Comparison of ENCODE assay signal across 8 cellular contexts in the genomic region with DNA sequence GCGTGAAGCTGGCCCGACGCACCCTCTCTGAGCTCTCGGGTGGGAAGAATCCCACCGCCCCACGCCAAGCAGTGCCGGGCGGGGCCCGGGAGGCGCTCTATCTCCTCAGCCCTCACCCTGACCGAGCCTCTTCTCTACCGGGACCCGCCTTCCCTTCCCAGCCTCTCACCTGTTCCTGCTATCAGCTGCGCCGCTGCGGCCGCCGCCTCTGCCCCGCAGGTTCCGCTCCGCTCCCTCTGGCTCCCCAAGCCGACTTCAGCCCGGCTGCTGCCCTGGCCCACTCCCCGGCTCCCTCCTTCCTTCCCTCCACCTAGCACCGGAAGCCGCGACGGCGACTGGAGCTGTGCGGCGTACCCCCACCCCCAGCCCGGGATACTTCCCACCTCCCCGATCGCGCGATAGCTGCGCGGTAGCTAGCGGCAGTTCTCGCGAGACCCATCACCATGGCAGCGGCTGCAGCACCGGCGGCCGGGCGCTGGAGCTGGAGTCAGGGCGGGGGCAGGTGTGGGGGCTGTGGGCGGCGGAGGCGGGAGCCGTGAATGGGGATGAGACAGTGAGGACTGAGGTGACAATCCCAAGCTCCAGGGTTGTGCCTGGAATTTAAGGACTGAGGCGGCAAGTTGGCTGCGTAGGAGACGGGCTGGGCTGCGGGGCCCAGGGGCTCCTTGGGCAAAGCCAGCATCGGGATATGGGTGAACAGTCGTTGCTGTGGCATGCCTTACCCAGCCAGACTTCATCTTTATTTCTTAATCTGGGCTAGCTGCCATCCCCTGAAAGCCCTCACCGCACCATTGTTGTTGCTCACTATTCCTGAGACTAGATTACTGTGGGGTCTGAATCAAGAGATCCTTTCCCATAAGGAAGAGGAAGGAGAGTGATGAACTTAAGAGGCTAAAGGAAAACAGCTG. TPM values are rescaled to one million over a fixed set of nuclear protein-coding genes. Genes with fewer than 3 reads are reported as not detected.
DNase-seq lines count a peak whose midpoint lies in the region; ATAC-seq and TF ChIP-seq lines count a peak whose summit lies in the region.

A gene (minus strand): TSS at position 347 of the 908 bp plus-strand sequence. CDS start 16,392 bp downstream, outside the sequence.

- H3K4me3 Mint-ChIP-seq in Calu3 (ENCODE audit: low read depth, unreplicated experiment): peak within 1 kb of the TSS; percentile 98

- H3K36me3 Mint-ChIP-seq in Calu3 (ENCODE audit: insufficient read depth, unreplicated experiment): peaks cover 28% of the 10 kb centered on the region

- no peaks in the 10 kb centered on the region for H3F3A ChIP-seq in PC-3 (ENCODE audit: low read length, unreplicated experiment)

- TF ChIP-seq CTCF in Calu3 (IDR thresholded peaks at IDR 0.05; ENCODE audit: unreplicated experiment) (no peak), PC-3 (conservative IDR thresholded peaks at IDR 0.05; ENCODE audit: low read depth, low read length) (no peak)

- TF ChIP-seq RAD21 in Ishikawa (IDR thresholded peaks at IDR 0.05; ENCODE audit: low read depth): no peak

- TF ChIP-seq EP300 in Ishikawa (IDR thresholded peaks at IDR 0.05; ENCODE audit: borderline replicate concordance): no peak

- peak within 1 kb of the TSS; percentile 88 for H3K4me2 ChIP-seq in PC-3 (ENCODE audit: low read length)

- peaks cover 29% of the 10 kb centered on the region for H3K4me1 ChIP-seq in PC-3 (ENCODE audit: insufficient read depth, low read length)

- H2AFZ ChIP-seq in PC-3 (ENCODE audit: low read length): peak within 1 kb of the TSS; percentile 91

- intact Hi-C loops in Calu3 (cut with micrococcal nuclease; ENCODE audit: unreplicated experiment) (no loop called here), PC-3 (cut with micrococcal nuclease) (no loop called here)

- H3K27ac ChIP-seq in PC-3 (ENCODE audit: low read length) (peak within 1 kb of the TSS; percentile 61), epithelial cell of prostate (peak within 1 kb of the TSS; percentile 70)

- H3K9me3 ChIP-seq in PC-3 (ENCODE audit: low read length): no peaks in the 10 kb centered on the region

- peaks cover 48% of the 10 kb centered on the region for H3K79me2 ChIP-seq in PC-3 (ENCODE audit: low read length)

- no peaks in the 10 kb centered on the region for H3K27me3 Mint-ChIP-seq in Calu3 (ENCODE audit: unreplicated experiment)

- POLR2A ChIA-PET in PC-3 (lab: Charles Lee; ENCODE audit: unreplicated experiment): interaction anchor here (0.6 to 0.7 kb wide), 3 partner anchors 61 to 143 kb away, joined by 4 to 14 read pairs (median 10); a partner anchor contains a TSS

- peaks cover 8% of the 10 kb centered on the region for H3K4me1 Mint-ChIP-seq in Calu3 (ENCODE audit: low read depth, unreplicated experiment)

- H3K4me3 ChIP-seq in PC-3 (ENCODE audit: low read length): peak within 1 kb of the TSS; percentile 96

- ATAC-seq in GM21515 (IDR thresholded peaks at IDR 0.05; ENCODE audit: unreplicated experiment): peak; percentile 79
- ATAC-seq in PC-3: peak; percentile 85

- no peaks in the 10 kb centered on the region for H3K27me3 ChIP-seq in PC-3 (ENCODE audit: low read length)

- H3K9me2 ChIP-seq in PC-3 (replicated peaks; ENCODE audit: low read length): no peaks in the 10 kb centered on the region

- H3K36me3 ChIP-seq in PC-3 (ENCODE audit: low read depth, low read length): peaks cover 27% of the 10 kb centered on the region; the same call in 1 of the 2 replicates

- peak within 1 kb of the TSS; percentile 89 for H3K9ac ChIP-seq in PC-3 (ENCODE audit: low read length)

- peak; percentile 90 for DNase-seq in Calu3
- peak; percentile 96 for DNase-seq in PC-3
- DNase-seq in activated T-cell treated with anti-CD3 and anti-CD28 coated beads for 48 hours (ENCODE audit: low read depth): peak; percentile 91
- DNase-seq in epithelial cell of prostate (ENCODE audit: low read depth, low spot score): peak; percentile 64
- DNase-seq in mucosa of gallbladder (ENCODE audit: low spot score): peak; percentile 96
- peak; percentile 89 for DNase-seq in stimulated activated CD8-positive, alpha-beta memory T cell treated with anti-CD3 and anti-CD28 coated beads, Interleukin-4, amount 100 ng/mL, for 24 hours (ENCODE audit: low read depth)

- H3K9me3 Mint-ChIP-seq in Calu3 (ENCODE audit: low read depth, unreplicated experiment): no peaks in the 10 kb centered on the region

- peaks cover 36% of the 10 kb centered on the region for H4K20me1 ChIP-seq in PC-3 (ENCODE audit: low read length)

- BruUV-seq in Calu3 (replicated peaks; lab: Mats Ljungman, UMichigan) (no TSS peak), PC-3 (replicated peaks; lab: Mats Ljungman, UMichigan) (TSS peak; percentile 71)

- peak within 1 kb of the TSS; percentile 75 for H3K27ac Mint-ChIP-seq in Calu3 (ENCODE audit: unreplicated experiment)

- CTCF ChIA-PET in Calu3 (lab: Charles Lee): no interaction called here
- CTCF ChIA-PET in PC-3 (lab: Charles Lee): interaction anchor here (0.6 kb wide), 4 partner anchors 21 to 61 kb away, joined by 3 to 5 read pairs (median 4); a partner anchor contains a TSS

TF ChIP-seq in Ishikawa, 13 proteins besides CTCF, POLR2A, EP300 and RAD21:
- TF ChIP-seq CEBPB (IDR thresholded peaks at IDR 0.05) (no peak), TCF12 (IDR thresholded peaks at IDR 0.05; ENCODE audit: low read depth) (peak; percentile 31; the same call in 1 of the 2 replicates), YY1 (IDR thresholded peaks at IDR 0.05; ENCODE audit: low read depth) (peak; percentile 51; the same call in 1 of the 2 replicates), NFIC (IDR thresholded peaks at IDR 0.05) (peak; percentile 30; the same call in 1 of the 2 replicates), EGR1 (IDR thresholded peaks at IDR 0.05) (peak; percentile 91), CREB1 (IDR thresholded peaks at IDR 0.05; ENCODE audit: low read depth) (no peak), ZBTB7A (IDR thresholded peaks at IDR 0.05; ENCODE audit: low read depth) (peak; percentile 82), TAF1 (IDR thresholded peaks at IDR 0.05; ENCODE audit: low read depth) (peak; percentile 89)
- TF ChIP-seq, protein P1, sequence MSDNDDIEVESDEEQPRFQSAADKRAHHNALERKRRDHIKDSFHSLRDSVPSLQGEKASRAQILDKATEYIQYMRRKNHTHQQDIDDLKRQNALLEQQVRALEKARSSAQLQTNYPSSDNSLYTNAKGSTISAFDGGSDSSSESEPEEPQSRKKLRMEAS (IDR thresholded peaks at IDR 0.05): peak; percentile 67

RNA-seq across cellular contexts. Expression of the gene that starts here (rescaled TPM):
- total RNA-seq in Calu3 (2022) (142 and 164 TPM in 2 replicates), PC-3 (2014; rRNA removed) (85.5 and 93.0 TPM in 2 replicates), mucosa of gallbladder (198 TPM)

Comparison
In these comparisons a context has a peak if more than half of its experiments do, and no peak if none do; other contexts are left out.
1. Peak in every context shown above with its lines: DNase-seq, ATAC-seq, H3K4me3 ChIP-seq and H3K27ac ChIP-seq.